Comparison of ENCODE assay signal across 2 cellular contexts in genomic region chr12:51219345-51219744, GRCh38.
TF ChIP-seq lines count a peak whose summit lies in the region.

No MANE protein-coding gene starts in this region.

TF ChIP-seq in A549, 52 proteins besides CTCF, POLR2A, EP300 and RAD21:
- TF ChIP-seq MAZ (IDR thresholded peaks at IDR 0.05; ENCODE audit: borderline replicate concordance, low read depth, low read length) (no peak), FOXS1 (CRISPR knock-in tag; IDR thresholded peaks at IDR 0.05) (no peak), CHD2 (IDR thresholded peaks at IDR 0.05; ENCODE audit: low read length, partially characterized antibody) (no peak), ZFP36 (IDR thresholded peaks at IDR 0.05; ENCODE audit: borderline replicate concordance, partially characterized antibody) (no peak)

TF ChIP-seq in GM23338, 12 proteins besides CTCF, POLR2A, EP300 and RAD21:
- TF ChIP-seq, protein P1, sequence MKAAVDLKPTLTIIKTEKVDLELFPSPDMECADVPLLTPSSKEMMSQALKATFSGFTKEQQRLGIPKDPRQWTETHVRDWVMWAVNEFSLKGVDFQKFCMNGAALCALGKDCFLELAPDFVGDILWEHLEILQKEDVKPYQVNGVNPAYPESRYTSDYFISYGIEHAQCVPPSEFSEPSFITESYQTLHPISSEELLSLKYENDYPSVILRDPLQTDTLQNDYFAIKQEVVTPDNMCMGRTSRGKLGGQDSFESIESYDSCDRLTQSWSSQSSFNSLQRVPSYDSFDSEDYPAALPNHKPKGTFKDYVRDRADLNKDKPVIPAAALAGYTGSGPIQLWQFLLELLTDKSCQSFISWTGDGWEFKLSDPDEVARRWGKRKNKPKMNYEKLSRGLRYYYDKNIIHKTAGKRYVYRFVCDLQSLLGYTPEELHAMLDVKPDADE (IDR thresholded peaks at IDR 0.05) = no peak
- TF ChIP-seq ZNF114 (CRISPR knock-in tag; IDR thresholded peaks at IDR 0.05) = no peak
